1 cellular context compared by ENCODE assay signal in the genomic region with DNA sequence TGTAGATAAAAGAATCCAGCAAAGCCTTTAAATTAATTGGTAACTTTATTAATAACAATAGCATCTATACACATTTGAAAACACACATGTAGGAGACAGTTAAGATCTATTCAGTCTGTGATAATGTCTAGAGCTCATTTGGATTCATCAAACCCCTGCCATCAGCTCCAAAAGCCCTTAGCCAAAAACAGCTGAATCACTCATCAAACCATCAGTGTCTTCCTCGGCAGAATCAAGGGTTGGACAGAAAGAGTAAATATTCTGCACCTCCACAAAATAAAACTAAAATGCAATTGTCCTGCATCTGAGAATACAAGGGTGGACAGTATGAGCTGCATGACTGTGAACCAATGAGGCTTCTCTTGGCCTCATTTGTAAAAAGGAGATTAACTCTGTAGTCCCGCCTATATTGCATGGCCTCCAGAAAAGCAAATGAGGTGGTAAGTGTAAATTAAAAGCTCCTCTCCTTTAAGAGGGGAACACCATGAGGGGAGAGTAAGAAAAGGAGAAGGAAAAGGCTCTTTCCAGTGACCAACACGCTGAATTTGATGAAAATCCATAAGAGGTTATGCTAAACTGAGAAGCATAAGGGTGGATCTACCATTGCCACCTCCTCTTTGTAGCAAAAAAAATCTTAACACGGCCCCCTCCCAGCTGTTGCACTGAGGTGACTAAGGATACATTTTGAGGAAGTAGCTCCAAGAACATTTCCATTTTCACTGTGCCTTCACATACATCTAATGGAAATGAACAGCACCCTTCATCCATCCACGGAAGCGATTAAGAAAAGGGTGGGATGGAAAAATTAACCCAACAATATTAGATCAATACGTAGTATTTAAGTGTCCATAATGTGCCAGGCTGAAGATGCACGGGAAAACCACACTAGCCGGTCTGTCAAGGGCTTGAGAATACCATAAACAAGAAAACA.
A peak's percentile ranks its signal among the peaks of the same experiment; 100 is the strongest.
TF ChIP-seq lines count a peak whose summit lies in the region.

No MANE protein-coding gene starts in this region.

TF ChIP-seq in GM12878, 131 proteins besides CTCF, POLR2A, EP300 and RAD21 (continued from another document and continues in another):
- TF ChIP-seq, protein P1, sequence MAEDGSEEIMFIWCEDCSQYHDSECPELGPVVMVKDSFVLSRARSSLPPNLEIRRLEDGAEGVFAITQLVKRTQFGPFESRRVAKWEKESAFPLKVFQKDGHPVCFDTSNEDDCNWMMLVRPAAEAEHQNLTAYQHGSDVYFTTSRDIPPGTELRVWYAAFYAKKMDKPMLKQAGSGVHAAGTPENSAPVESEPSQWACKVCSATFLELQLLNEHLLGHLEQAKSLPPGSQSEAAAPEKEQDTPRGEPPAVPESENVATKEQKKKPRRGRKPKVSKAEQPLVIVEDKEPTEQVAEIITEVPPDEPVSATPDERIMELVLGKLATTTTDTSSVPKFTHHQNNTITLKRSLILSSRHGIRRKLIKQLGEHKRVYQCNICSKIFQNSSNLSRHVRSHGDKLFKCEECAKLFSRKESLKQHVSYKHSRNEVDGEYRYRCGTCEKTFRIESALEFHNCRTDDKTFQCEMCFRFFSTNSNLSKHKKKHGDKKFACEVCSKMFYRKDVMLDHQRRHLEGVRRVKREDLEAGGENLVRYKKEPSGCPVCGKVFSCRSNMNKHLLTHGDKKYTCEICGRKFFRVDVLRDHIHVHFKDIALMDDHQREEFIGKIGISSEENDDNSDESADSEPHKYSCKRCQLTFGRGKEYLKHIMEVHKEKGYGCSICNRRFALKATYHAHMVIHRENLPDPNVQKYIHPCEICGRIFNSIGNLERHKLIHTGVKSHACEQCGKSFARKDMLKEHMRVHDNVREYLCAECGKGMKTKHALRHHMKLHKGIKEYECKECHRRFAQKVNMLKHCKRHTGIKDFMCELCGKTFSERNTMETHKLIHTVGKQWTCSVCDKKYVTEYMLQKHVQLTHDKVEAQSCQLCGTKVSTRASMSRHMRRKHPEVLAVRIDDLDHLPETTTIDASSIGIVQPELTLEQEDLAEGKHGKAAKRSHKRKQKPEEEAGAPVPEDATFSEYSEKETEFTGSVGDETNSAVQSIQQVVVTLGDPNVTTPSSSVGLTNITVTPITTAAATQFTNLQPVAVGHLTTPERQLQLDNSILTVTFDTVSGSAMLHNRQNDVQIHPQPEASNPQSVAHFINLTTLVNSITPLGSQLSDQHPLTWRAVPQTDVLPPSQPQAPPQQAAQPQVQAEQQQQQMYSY (CRISPR knock-in tag; IDR thresholded peaks at IDR 0.05), result no peak
- no peak for TF ChIP-seq NR2C2 (IDR thresholded peaks at IDR 0.05; ENCODE audit: borderline replicate concordance, control insufficient read depth, insufficient read length, low read depth)
- TF ChIP-seq TCF3 (IDR thresholded peaks at IDR 0.05; ENCODE audit: borderline replicate concordance, insufficient read depth, low read depth, low read length), result no peak
- TF ChIP-seq CBFB (IDR thresholded peaks at IDR 0.05; ENCODE audit: low read depth), result no peak
- TF ChIP-seq, protein P2, sequence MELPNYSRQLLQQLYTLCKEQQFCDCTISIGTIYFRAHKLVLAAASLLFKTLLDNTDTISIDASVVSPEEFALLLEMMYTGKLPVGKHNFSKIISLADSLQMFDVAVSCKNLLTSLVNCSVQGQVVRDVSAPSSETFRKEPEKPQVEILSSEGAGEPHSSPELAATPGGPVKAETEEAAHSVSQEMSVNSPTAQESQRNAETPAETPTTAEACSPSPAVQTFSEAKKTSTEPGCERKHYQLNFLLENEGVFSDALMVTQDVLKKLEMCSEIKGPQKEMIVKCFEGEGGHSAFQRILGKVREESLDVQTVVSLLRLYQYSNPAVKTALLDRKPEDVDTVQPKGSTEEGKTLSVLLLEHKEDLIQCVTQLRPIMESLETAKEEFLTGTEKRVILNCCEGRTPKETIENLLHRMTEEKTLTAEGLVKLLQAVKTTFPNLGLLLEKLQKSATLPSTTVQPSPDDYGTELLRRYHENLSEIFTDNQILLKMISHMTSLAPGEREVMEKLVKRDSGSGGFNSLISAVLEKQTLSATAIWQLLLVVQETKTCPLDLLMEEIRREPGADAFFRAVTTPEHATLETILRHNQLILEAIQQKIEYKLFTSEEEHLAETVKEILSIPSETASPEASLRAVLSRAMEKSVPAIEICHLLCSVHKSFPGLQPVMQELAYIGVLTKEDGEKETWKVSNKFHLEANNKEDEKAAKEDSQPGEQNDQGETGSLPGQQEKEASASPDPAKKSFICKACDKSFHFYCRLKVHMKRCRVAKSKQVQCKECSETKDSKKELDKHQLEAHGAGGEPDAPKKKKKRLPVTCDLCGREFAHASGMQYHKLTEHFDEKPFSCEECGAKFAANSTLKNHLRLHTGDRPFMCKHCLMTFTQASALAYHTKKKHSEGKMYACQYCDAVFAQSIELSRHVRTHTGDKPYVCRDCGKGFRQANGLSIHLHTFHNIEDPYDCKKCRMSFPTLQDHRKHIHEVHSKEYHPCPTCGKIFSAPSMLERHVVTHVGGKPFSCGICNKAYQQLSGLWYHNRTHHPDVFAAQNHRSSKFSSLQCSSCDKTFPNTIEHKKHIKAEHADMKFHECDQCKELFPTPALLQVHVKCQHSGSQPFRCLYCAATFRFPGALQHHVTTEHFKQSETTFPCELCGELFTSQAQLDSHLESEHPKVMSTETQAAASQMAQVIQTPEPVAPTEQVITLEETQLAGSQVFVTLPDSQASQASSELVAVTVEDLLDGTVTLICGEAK (IDR thresholded peaks at IDR 0.05; ENCODE audit: borderline replicate concordance), result no peak
- TF ChIP-seq, protein P3, sequence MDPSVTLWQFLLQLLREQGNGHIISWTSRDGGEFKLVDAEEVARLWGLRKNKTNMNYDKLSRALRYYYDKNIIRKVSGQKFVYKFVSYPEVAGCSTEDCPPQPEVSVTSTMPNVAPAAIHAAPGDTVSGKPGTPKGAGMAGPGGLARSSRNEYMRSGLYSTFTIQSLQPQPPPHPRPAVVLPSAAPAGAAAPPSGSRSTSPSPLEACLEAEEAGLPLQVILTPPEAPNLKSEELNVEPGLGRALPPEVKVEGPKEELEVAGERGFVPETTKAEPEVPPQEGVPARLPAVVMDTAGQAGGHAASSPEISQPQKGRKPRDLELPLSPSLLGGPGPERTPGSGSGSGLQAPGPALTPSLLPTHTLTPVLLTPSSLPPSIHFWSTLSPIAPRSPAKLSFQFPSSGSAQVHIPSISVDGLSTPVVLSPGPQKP (IDR thresholded peaks at IDR 0.05; ENCODE audit: low read depth, low read length), result no peak
- no peak for TF ChIP-seq TCF7 (IDR thresholded peaks at IDR 0.05; ENCODE audit: borderline replicate concordance)
- TF ChIP-seq PAX8 (IDR thresholded peaks at IDR 0.05), result no peak
- no peak for TF ChIP-seq ZNF217 (IDR thresholded peaks at IDR 0.05)
- TF ChIP-seq PML (IDR thresholded peaks at IDR 0.05; ENCODE audit: low read length), result no peak; the same call in 1 of the 2 replicates
- no peak for TF ChIP-seq YY1 (IDR thresholded peaks at IDR 0.05; ENCODE audit: low read depth, low read length)
- no peak for TF ChIP-seq NFXL1 (IDR thresholded peaks at IDR 0.05; ENCODE audit: borderline replicate concordance)
- no peak for TF ChIP-seq GABPA (IDR thresholded peaks at IDR 0.05; ENCODE audit: low read depth)
- TF ChIP-seq RFX5 (IDR thresholded peaks at IDR 0.05; ENCODE audit: low read depth, low read length), result no peak
- TF ChIP-seq SRF (IDR thresholded peaks at IDR 0.05; ENCODE audit: low read depth in 2 of 2, low read length in 2 of 2), result no peak
- 0 out of 2 replicates have a peak, but pooled peaks have one; percentile 16 for TF ChIP-seq RUNX3 (IDR thresholded peaks at IDR 0.05; ENCODE audit: low read length)
- TF ChIP-seq SMC3 (IDR thresholded peaks at IDR 0.05; ENCODE audit: borderline replicate concordance, low read length), result no peak
- no peak for TF ChIP-seq SIX5 (IDR thresholded peaks at IDR 0.05; ENCODE audit: low read depth, low read length, severe bottlenecking)
- no peak for TF ChIP-seq SMAD5 (IDR thresholded peaks at IDR 0.05; ENCODE audit: low read depth)
- TF ChIP-seq ZNF384 (IDR thresholded peaks at IDR 0.05; ENCODE audit: borderline replicate concordance, low read depth, low read length), result peak; percentile 49; the same call in 1 of the 2 replicates
- TF ChIP-seq, protein P4, sequence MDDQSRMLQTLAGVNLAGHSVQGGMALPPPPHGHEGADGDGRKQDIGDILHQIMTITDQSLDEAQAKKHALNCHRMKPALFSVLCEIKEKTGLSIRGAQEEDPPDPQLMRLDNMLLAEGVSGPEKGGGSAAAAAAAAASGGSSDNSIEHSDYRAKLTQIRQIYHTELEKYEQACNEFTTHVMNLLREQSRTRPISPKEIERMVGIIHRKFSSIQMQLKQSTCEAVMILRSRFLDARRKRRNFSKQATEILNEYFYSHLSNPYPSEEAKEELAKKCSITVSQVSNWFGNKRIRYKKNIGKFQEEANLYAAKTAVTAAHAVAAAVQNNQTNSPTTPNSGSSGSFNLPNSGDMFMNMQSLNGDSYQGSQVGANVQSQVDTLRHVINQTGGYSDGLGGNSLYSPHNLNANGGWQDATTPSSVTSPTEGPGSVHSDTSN (IDR thresholded peaks at IDR 0.05; ENCODE audit: insufficient replicate concordance, low read depth, low read length), result peak; percentile 75
- no peak for TF ChIP-seq STAT3 (IDR thresholded peaks at IDR 0.05; ENCODE audit: low read depth, low read length)
- TF ChIP-seq FOXK2 (IDR thresholded peaks at IDR 0.05), result no peak
- peak; percentile 29; the same call in 1 of the 2 replicates for TF ChIP-seq MTA2 (IDR thresholded peaks at IDR 0.05; ENCODE audit: low read depth)
- no peak for TF ChIP-seq EGR1 (IDR thresholded peaks at IDR 0.05; ENCODE audit: borderline replicate concordance in 1 of 2, low read depth in 2 of 2, low read length in 2 of 2)
- TF ChIP-seq, protein P5, sequence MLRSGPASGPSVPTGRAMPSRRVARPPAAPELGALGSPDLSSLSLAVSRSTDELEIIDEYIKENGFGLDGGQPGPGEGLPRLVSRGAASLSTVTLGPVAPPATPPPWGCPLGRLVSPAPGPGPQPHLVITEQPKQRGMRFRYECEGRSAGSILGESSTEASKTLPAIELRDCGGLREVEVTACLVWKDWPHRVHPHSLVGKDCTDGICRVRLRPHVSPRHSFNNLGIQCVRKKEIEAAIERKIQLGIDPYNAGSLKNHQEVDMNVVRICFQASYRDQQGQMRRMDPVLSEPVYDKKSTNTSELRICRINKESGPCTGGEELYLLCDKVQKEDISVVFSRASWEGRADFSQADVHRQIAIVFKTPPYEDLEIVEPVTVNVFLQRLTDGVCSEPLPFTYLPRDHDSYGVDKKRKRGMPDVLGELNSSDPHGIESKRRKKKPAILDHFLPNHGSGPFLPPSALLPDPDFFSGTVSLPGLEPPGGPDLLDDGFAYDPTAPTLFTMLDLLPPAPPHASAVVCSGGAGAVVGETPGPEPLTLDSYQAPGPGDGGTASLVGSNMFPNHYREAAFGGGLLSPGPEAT (IDR thresholded peaks at IDR 0.05; ENCODE audit: low read depth), result 0 out of 2 replicates have a peak, but pooled peaks have one; percentile 48
- TF ChIP-seq MEF2B (IDR thresholded peaks at IDR 0.05; ENCODE audit: partially characterized antibody, poor library complexity, severe bottlenecking), result no peak
- TF ChIP-seq KLF5 (IDR thresholded peaks at IDR 0.05; ENCODE audit: partially characterized antibody), result no peak
- TF ChIP-seq BCL11A (IDR thresholded peaks at IDR 0.05; ENCODE audit: low read depth, low read length), result no peak
- no peak for TF ChIP-seq FOXM1 (IDR thresholded peaks at IDR 0.05; ENCODE audit: low read depth, low read length)
- TF ChIP-seq, protein P6, sequence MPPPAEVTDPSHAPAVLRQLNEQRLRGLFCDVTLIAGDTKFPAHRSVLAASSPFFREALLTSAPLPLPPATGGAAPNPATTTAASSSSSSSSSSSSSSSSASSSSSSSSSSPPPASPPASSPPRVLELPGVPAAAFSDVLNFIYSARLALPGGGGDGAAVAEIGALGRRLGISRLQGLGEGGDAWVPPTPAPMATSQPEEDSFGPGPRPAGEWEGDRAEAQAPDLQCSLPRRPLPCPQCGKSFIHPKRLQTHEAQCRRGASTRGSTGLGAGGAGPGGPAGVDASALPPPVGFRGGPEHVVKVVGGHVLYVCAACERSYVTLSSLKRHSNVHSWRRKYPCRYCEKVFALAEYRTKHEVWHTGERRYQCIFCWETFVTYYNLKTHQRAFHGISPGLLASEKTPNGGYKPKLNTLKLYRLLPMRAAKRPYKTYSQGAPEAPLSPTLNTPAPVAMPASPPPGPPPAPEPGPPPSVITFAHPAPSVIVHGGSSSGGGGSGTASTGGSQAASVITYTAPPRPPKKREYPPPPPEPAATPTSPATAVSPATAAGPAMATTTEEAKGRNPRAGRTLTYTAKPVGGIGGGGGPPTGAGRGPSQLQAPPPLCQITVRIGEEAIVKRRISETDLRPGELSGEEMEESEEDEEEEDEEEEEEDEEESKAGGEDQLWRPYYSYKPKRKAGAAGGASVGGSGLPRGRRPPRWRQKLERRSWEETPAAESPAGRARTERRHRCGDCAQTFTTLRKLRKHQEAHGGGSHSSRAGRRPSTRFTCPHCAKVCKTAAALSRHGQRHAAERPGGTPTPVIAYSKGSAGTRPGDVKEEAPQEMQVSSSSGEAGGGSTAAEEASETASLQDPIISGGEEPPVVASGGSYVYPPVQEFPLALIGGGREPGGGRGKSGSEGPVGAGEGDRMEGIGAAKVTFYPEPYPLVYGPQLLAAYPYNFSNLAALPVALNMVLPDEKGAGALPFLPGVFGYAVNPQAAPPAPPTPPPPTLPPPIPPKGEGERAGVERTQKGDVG (CRISPR knock-in tag; IDR thresholded peaks at IDR 0.05), result no peak
- no peak for TF ChIP-seq ZZZ3 (IDR thresholded peaks at IDR 0.05; ENCODE audit: control insufficient read depth, insufficient read length, low read depth)
- TF ChIP-seq STAT1 (conservative IDR thresholded peaks at IDR 0.05), result no peak
- no peak for TF ChIP-seq MYB (IDR thresholded peaks at IDR 0.05; ENCODE audit: borderline replicate concordance, low read depth, low read length)
- TF ChIP-seq IKZF1 (conservative IDR thresholded peaks at IDR 0.05), result peak; percentile 55
- TF ChIP-seq ATF7 (IDR thresholded peaks at IDR 0.05; ENCODE audit: low read depth), result no peak
- TF ChIP-seq SUZ12 (IDR thresholded peaks at IDR 0.05; ENCODE audit: unreplicated experiment), result no peak
- TF ChIP-seq, protein P7, sequence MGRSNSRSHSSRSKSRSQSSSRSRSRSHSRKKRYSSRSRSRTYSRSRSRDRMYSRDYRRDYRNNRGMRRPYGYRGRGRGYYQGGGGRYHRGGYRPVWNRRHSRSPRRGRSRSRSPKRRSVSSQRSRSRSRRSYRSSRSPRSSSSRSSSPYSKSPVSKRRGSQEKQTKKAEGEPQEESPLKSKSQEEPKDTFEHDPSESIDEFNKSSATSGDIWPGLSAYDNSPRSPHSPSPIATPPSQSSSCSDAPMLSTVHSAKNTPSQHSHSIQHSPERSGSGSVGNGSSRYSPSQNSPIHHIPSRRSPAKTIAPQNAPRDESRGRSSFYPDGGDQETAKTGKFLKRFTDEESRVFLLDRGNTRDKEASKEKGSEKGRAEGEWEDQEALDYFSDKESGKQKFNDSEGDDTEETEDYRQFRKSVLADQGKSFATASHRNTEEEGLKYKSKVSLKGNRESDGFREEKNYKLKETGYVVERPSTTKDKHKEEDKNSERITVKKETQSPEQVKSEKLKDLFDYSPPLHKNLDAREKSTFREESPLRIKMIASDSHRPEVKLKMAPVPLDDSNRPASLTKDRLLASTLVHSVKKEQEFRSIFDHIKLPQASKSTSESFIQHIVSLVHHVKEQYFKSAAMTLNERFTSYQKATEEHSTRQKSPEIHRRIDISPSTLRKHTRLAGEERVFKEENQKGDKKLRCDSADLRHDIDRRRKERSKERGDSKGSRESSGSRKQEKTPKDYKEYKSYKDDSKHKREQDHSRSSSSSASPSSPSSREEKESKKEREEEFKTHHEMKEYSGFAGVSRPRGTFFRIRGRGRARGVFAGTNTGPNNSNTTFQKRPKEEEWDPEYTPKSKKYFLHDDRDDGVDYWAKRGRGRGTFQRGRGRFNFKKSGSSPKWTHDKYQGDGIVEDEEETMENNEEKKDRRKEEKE (IDR thresholded peaks at IDR 0.05), result no peak
- peak; percentile 59; the same call in 1 of the 2 replicates for TF ChIP-seq SPI1 (IDR thresholded peaks at IDR 0.05; ENCODE audit: borderline replicate concordance, insufficient read depth, low read depth, low read length)
- TF ChIP-seq RB1 (IDR thresholded peaks at IDR 0.05; ENCODE audit: borderline replicate concordance), result no peak; the same call in 1 of the 2 replicates
- no peak for TF ChIP-seq PAX5 (IDR thresholded peaks at IDR 0.05; ENCODE audit: borderline replicate concordance, low read depth, low read length)
